In the genomic region with DNA sequence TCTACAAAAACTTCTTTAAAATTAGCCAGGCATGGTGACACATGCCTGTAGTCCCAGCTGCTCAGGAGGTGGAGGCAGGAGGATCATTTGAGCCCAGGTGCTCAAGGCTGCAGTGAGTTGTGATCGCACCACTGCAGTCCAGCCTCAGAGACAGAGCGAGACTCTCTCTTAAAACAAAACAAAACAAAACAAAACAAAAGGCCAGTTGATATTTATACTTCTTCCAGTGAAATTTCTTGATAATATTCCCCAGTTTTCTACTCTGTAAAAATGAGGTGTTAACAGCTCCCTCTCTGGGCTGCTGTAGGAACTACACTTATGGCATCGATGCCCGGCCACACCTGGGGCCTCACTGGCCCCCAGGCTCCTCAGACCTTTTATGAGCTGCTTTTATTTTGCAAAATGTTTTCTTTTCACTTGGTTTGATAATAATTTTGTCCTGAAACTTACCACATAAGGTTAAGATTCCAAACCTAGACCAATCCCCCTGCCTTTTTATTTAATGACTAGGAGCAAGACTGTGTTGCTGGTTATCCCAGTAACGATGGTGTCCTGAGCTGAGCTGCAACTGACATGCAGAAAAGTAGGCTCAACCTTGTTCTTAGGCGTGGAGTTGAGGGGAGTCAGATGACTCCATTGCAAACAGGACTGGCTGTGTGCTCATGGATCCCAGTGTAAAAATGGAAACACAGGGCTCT, we compare ENCODE assay signal across 8 cellular contexts. TPM values are rescaled to one million over a fixed set of nuclear protein-coding genes. Genes with fewer than 3 reads are reported as not detected.
DNase-seq lines count a peak whose midpoint lies in the region; ATAC-seq, FAIRE-seq and TF ChIP-seq lines count a peak whose summit lies in the region.

No MANE protein-coding gene starts in this region.

- intact Hi-C loops in K562 (cut with micrococcal nuclease) = no loop called here

- POLR2A ChIA-PET in K562 (lab: Yijun Ruan, JAX) = interaction anchor here (0.6 to 1.2 kb wide), 5 partner anchors 10 to 231 kb away, joined by 3 to 11 read pairs (median 4); partner anchors contain the start of gene TELO2

- TF ChIP-seq EP300 in K562 (IDR thresholded peaks at IDR 0.05; ENCODE audit: low read length) = no peak

- peaks cover 21% of the 10 kb centered on the region for H3K79me2 ChIP-seq in K562 (ENCODE audit: control insufficient read depth, insufficient read depth, low read length)

- peaks cover 58% of the 10 kb centered on the region for H3K4me1 Mint-ChIP-seq in stimulated activated memory B cell treated with anti-CD40 and anti-IgM and Interleukin-4, amounts not matched to agents 10 μg/mL and 1 μg/mL and 100 μg/mL, for 72 hours

- no peaks in the 10 kb centered on the region for H3K27me3 Mint-ChIP-seq in stimulated activated memory B cell treated with anti-CD40 and anti-IgM and Interleukin-4, amounts not matched to agents 10 μg/mL and 1 μg/mL and 100 μg/mL, for 72 hours

- H3K9me3 ChIP-seq in K562 (replicated peaks; ENCODE audit: control insufficient read depth, insufficient read depth, low read depth, low read length) = no peaks in the 10 kb centered on the region

- peak; percentile 89 for ATAC-seq in K562
- ATAC-seq in stimulated activated memory B cell treated with anti-CD40 and anti-IgM and Interleukin-4, amounts not matched to agents 10 μg/mL and 1 μg/mL and 100 μg/mL, for 72 hours = peak; percentile 24
- ATAC-seq in HG03565 (IDR thresholded peaks at IDR 0.05; ENCODE audit: unreplicated experiment) = no peak

- BruUV-seq in K562 (replicated peaks; lab: Mats Ljungman, UMichigan) = no TSS peak

- WGBS in K562 (ENCODE audit: insufficient coverage, low coverage, missing lambda C conversion rate) = 26% methylated on average over 6 of the region's 6 CpGs

- peak; percentile 65 for FAIRE-seq in K562 (lab: Jason Lieb, UNC)

- H3K4me2 ChIP-seq in K562 (ENCODE audit: insufficient read depth, low read length) = no peak overlapping the region

- peak; percentile 80 for TF ChIP-seq CTCF in AG09319 (IDR thresholded peaks at IDR 0.05; ENCODE audit: low read depth, low read length)
- TF ChIP-seq CTCF in GM13977 (IDR thresholded peaks at IDR 0.05; ENCODE audit: extremely low read depth, insufficient read depth, missing control alignments) = peak; percentile 73
- peak; percentile 61 to 80 (median 76) for TF ChIP-seq CTCF in K562 (IDR thresholded peaks at IDR 0.05 in 2 of 3, conservative IDR thresholded peaks at IDR 0.05 in 1 of 3; ENCODE audit: insufficient read depth in 2 of 3, low read depth in 1 of 3, low read length in 3 of 3)
- peak; percentile 80 for TF ChIP-seq CTCF in kidney epithelial cell (IDR thresholded peaks at IDR 0.05; ENCODE audit: insufficient read depth, low read length, poor library complexity, severe bottlenecking)

- peaks cover 27% of the 10 kb centered on the region for H3K36me3 Mint-ChIP-seq in stimulated activated memory B cell treated with anti-CD40 and anti-IgM and Interleukin-4, amounts not matched to agents 10 μg/mL and 1 μg/mL and 100 μg/mL, for 72 hours

- no peak overlapping the region for H2AFZ ChIP-seq in K562 (ENCODE audit: low read depth, low read length)

- peak overlapping the region; percentile 5 for H3K27ac Mint-ChIP-seq in stimulated activated memory B cell treated with anti-CD40 and anti-IgM and Interleukin-4, amounts not matched to agents 10 μg/mL and 1 μg/mL and 100 μg/mL, for 72 hours

- H3K27me3 ChIP-seq in K562 (ENCODE audit: control insufficient read depth in 2 of 2, insufficient read depth in 2 of 2, low read length in 2 of 2) = no peaks in the 10 kb centered on the region
- no peaks in the 10 kb centered on the region for H3K27me3 ChIP-seq in kidney epithelial cell (ENCODE audit: control insufficient read depth, insufficient read depth, low read length)

- in situ Hi-C loops in GM13977 (cut with MboI; ENCODE audit: low pct_unique_long_range_greater_than_20kb, low sequenced_read_pairs, unreplicated experiment) (no loop called here), SK-MEL-5 (cut with HindIII; ENCODE audit: low pct_unique_long_range_greater_than_20kb, low sequenced_read_pairs) (no loop called here), K562 (cut with MboI) (no loop called here)

- H3K27ac ChIP-seq in K562 (ENCODE audit: extremely low read depth, low read depth, low read length) = no peak overlapping the region

- no peak overlapping the region for H3K9ac ChIP-seq in K562 (ENCODE audit: insufficient read depth in 1 of 2, low read depth in 2 of 2, low read length in 2 of 2)

- TF ChIP-seq POLR2A in K562 (conservative IDR thresholded peaks at IDR 0.05) = no peak

- H3K9me3 Mint-ChIP-seq in stimulated activated memory B cell treated with anti-CD40 and anti-IgM and Interleukin-4, amounts not matched to agents 10 μg/mL and 1 μg/mL and 100 μg/mL, for 72 hours = no peaks in the 10 kb centered on the region

- peak overlapping the region; percentile 38 for H3K4me3 Mint-ChIP-seq in stimulated activated memory B cell treated with anti-CD40 and anti-IgM and Interleukin-4, amounts not matched to agents 10 μg/mL and 1 μg/mL and 100 μg/mL, for 72 hours

- no peaks in the 10 kb centered on the region; the same call in 1 of the 2 replicates for H4K20me1 ChIP-seq in K562 (replicated peaks; ENCODE audit: control insufficient read depth, insufficient read depth, low read length)

- peak; percentile 23 to 56; a peak in 3 of 4 replicates for TF ChIP-seq RAD21 in K562 (CRISPR knock-in tag; conservative IDR thresholded peaks at IDR 0.05 in 1 of 2, IDR thresholded peaks at IDR 0.05 in 1 of 2)

- peaks cover 27% of the 10 kb centered on the region; the same call in 2 of the 3 replicates for H3K36me3 ChIP-seq in K562 (ENCODE audit: control insufficient read depth, insufficient read depth, low read length)
- no peaks in the 10 kb centered on the region for H3K36me3 ChIP-seq in kidney epithelial cell (ENCODE audit: control insufficient read depth, insufficient read depth, low read length)

- H3K4me1 ChIP-seq in K562 (replicated peaks in 1 of 2; ENCODE audit: control insufficient read depth in 2 of 2, insufficient read depth in 2 of 2, low read length in 2 of 2) = peaks cover 9 to 26% of the 10 kb centered on the region in 2 experiments; a peak in 3 of 5 replicates

- H3K4me3 ChIP-seq in K562 (no peak overlapping the region), kidney epithelial cell (ENCODE audit: low read depth, low read length) (no peak overlapping the region)

- DNase-seq in AG09319 (ENCODE audit: extremely low read depth, low read depth) (no peak), GM13977 (ENCODE audit: low spot score) (peak; percentile 67), SK-MEL-5 (ENCODE audit: low read depth, low spot score) (peak; percentile 64), K562 (ENCODE audit: extremely low read depth in 1 of 4, low spot score in 3 of 4) (peak; percentile 55 to 69 (median 64)), kidney epithelial cell (ENCODE audit: low read depth) (no peak), GOT3 (lab: John Stamatoyannopoulos, UW) (no peak)

- no peaks in the 10 kb centered on the region for H3K9me1 ChIP-seq in K562 (ENCODE audit: control insufficient read depth, insufficient read depth, low read length)

- CTCF ChIA-PET in K562 (lab: Yijun Ruan, JAX; ENCODE audit: low intra/inter-chr PET ratio) = no interaction called here

RNA-seq across cellular contexts. Expression of gene MAPK8IP3, which starts 17.6 kb away (rescaled TPM):
- total RNA-seq in SK-MEL-5 (2014; rRNA removed; shearing (Covaris generic)) = 19.3 and 20.3 TPM in 2 replicates
- 10.8 and 13.9 TPM in 2 replicates for polyA plus RNA-seq in SK-MEL-5 (2015; cell fraction: cytosol; rRNA removed)
- polyA plus RNA-seq in SK-MEL-5 (2015; cell fraction: nucleus; rRNA removed) = 595 and 691 TPM in 2 replicates
- 161 and 386 TPM in 2 replicates for total RNA-seq in K562 (2011; cell fraction: chromatin; rRNA removed; ENCODE audit: low replicate concordance)
- 222 and 236 TPM in 2 replicates for total RNA-seq in K562 (2011; cell fraction: nucleolus; rRNA removed)
- total RNA-seq in K562 (2011; cell fraction: nucleoplasm; rRNA removed) = 131 and 140 TPM in 2 replicates
- total RNA-seq in K562 (2014; rRNA removed) (28.9 and 37.1 TPM in 2 replicates), K562 (2014; rRNA removed; fragmentation: Illumina TruSeq; extraction: Trizol) (4.6 and 7.1 TPM in 2 replicates), K562 (2015; rRNA removed; fragmentation: Illumina TruSeq; extraction: Trizol) (18.6 and 19.6 TPM in 2 replicates), K562 (2021) (43.7 and 54.8 TPM in 2 replicates), kidney epithelial cell (32.6 and 46.9 TPM in 2 replicates)
- polyA plus RNA-seq in K562 (2011; rRNA removed) (16.7 and 24.4 TPM in 2 replicates), K562 (2014; fragmentation: Illumina TruSeq; extraction: Trizol) (16.7 and 26.0 TPM in 2 replicates), K562 (2014; fragmentation: Nextera tagmentation; extraction: Ambion mirVana) (under 1 TPM; 0.17 to 0.21 TPM), K562 (2014; rRNA removed) (58.7 and 70.8 TPM in 2 replicates)
- polyA plus RNA-seq in K562 (2011; cell fraction: cytosol; rRNA removed) = 10.9 and 17.7 TPM in 2 replicates
- polyA plus RNA-seq in K562 (2011; cell fraction: nucleus; rRNA removed) = 204 and 313 TPM in 2 replicates
- 41.6 and 50.3 TPM in 2 replicates for polyA plus RNA-seq in K562 (2012)
- 11.8 and 17.2 TPM in 2 replicates for polyA minus RNA-seq in K562 (2011; rRNA and poly(A)+ RNA removed)
- polyA minus RNA-seq in K562 (2011; cell fraction: cytosol; rRNA and poly(A)+ RNA removed) = 7.3 and 8.9 TPM in 2 replicates
- 78.5 and 87.3 TPM in 2 replicates for polyA minus RNA-seq in K562 (2011; cell fraction: nucleus; rRNA and poly(A)+ RNA removed)

RNA-seq across cellular contexts. Expression of gene JPT2, which starts 45.5 kb away (rescaled TPM):
- 45.5 and 48.5 TPM in 2 replicates for total RNA-seq in SK-MEL-5 (2014; rRNA removed; shearing (Covaris generic))
- polyA plus RNA-seq in SK-MEL-5 (2015; cell fraction: cytosol; rRNA removed) = 75.8 and 87.3 TPM in 2 replicates
- 24.0 and 47.1 TPM in 2 replicates for polyA plus RNA-seq in SK-MEL-5 (2015; cell fraction: nucleus; rRNA removed)
- total RNA-seq in K562 (2011; cell fraction: chromatin; rRNA removed; ENCODE audit: low replicate concordance) = 93.6 and 97.5 TPM in 2 replicates
- total RNA-seq in K562 (2011; cell fraction: nucleolus; rRNA removed) = 70.0 and 73.9 TPM in 2 replicates
- total RNA-seq in K562 (2011; cell fraction: nucleoplasm; rRNA removed) = 92.1 and 109 TPM in 2 replicates
- 89.2 and 116 TPM in 2 replicates for total RNA-seq in K562 (2014; rRNA removed)
- total RNA-seq in K562 (2014; rRNA removed; fragmentation: Illumina TruSeq; extraction: Trizol) = 83.5 and 92.6 TPM in 2 replicates
- 80.2 and 88.6 TPM in 2 replicates for total RNA-seq in K562 (2015; rRNA removed; fragmentation: Illumina TruSeq; extraction: Trizol)
- 121 and 133 TPM in 2 replicates for total RNA-seq in K562 (2021)
- 106 and 112 TPM in 2 replicates for polyA plus RNA-seq in K562 (2011; rRNA removed)
- 57.8 and 66.9 TPM in 2 replicates for polyA plus RNA-seq in K562 (2011; cell fraction: cytosol; rRNA removed)
- polyA plus RNA-seq in K562 (2011; cell fraction: nucleus; rRNA removed) = 68.5 and 76.2 TPM in 2 replicates
- polyA plus RNA-seq in K562 (2012) = 74.8 and 115 TPM in 2 replicates
- 133 and 134 TPM in 2 replicates for polyA plus RNA-seq in K562 (2014; fragmentation: Illumina TruSeq; extraction: Trizol)
- polyA plus RNA-seq in K562 (2014; fragmentation: Nextera tagmentation; extraction: Ambion mirVana) = 10 to 100 TPM; 25.5 TPM
- 108 and 117 TPM in 2 replicates for polyA plus RNA-seq in K562 (2014; rRNA removed)
- 67.8 and 69.9 TPM in 2 replicates for polyA minus RNA-seq in K562 (2011; rRNA and poly(A)+ RNA removed)
- 42.4 and 45.0 TPM in 2 replicates for polyA minus RNA-seq in K562 (2011; cell fraction: cytosol; rRNA and poly(A)+ RNA removed)
- polyA minus RNA-seq in K562 (2011; cell fraction: nucleus; rRNA and poly(A)+ RNA removed) = 19.5 and 31.4 TPM in 2 replicates
- total RNA-seq in kidney epithelial cell = 108 and 109 TPM in 2 replicates

RNA-seq across cellular contexts. Expression of gene NME3, which starts 47.7 kb away (rescaled TPM):
- 12.2 and 12.9 TPM in 2 replicates for total RNA-seq in SK-MEL-5 (2014; rRNA removed; shearing (Covaris generic))
- polyA plus RNA-seq in SK-MEL-5 (2015; cell fraction: cytosol; rRNA removed) = 19.5 and 27.7 TPM in 2 replicates
- polyA plus RNA-seq in SK-MEL-5 (2015; cell fraction: nucleus; rRNA removed) = 144 and 148 TPM in 2 replicates
- 4.5 and 43.9 TPM in 2 replicates for total RNA-seq in K562 (2011; cell fraction: chromatin; rRNA removed; ENCODE audit: low replicate concordance)
- 90.4 and 94.7 TPM in 2 replicates for total RNA-seq in K562 (2011; cell fraction: nucleolus; rRNA removed)
- 25.3 and 29.3 TPM in 2 replicates for total RNA-seq in K562 (2011; cell fraction: nucleoplasm; rRNA removed)
- total RNA-seq in K562 (2014; rRNA removed) = 65.5 and 75.6 TPM in 2 replicates
- 0.32 and 1.1 TPM in 2 replicates for total RNA-seq in K562 (2014; rRNA removed; fragmentation: Illumina TruSeq; extraction: Trizol)
- total RNA-seq in K562 (2015; rRNA removed; fragmentation: Illumina TruSeq; extraction: Trizol) = 11.5 and 15.2 TPM in 2 replicates
- total RNA-seq in K562 (2021) = 57.9 and 66.6 TPM in 2 replicates
- polyA plus RNA-seq in K562 (2011; rRNA removed) = 13.9 and 20.3 TPM in 2 replicates
- 30.9 and 115 TPM in 2 replicates for polyA plus RNA-seq in K562 (2011; cell fraction: cytosol; rRNA removed)
- 128 and 208 TPM in 2 replicates for polyA plus RNA-seq in K562 (2011; cell fraction: nucleus; rRNA removed)
- 44.6 and 58.7 TPM in 2 replicates for polyA plus RNA-seq in K562 (2012)
- polyA plus RNA-seq in K562 (2014; fragmentation: Illumina TruSeq; extraction: Trizol) = 1.1 and 11.5 TPM in 2 replicates
- polyA plus RNA-seq in K562 (2014; fragmentation: Nextera tagmentation; extraction: Ambion mirVana) = 1 to 10 TPM in 1 of 2 experiments, under 1 TPM in 1; 0.68 to 4.2 TPM
- 70.3 and 76.3 TPM in 2 replicates for polyA plus RNA-seq in K562 (2014; rRNA removed)
- 0.96 and 1.3 TPM in 2 replicates for polyA minus RNA-seq in K562 (2011; rRNA and poly(A)+ RNA removed)
- 9.6 and 11.4 TPM in 2 replicates for polyA minus RNA-seq in K562 (2011; cell fraction: cytosol; rRNA and poly(A)+ RNA removed)
- 26.0 and 31.0 TPM in 2 replicates for polyA minus RNA-seq in K562 (2011; cell fraction: nucleus; rRNA and poly(A)+ RNA removed)
- 44.9 and 45.3 TPM in 2 replicates for total RNA-seq in kidney epithelial cell

RNA-seq across cellular contexts. Expression of gene EME2, which starts 49.0 kb away (rescaled TPM):
- 4.3 and 8.6 TPM in 2 replicates for total RNA-seq in SK-MEL-5 (2014; rRNA removed; shearing (Covaris generic))
- 3.2 and 4.7 TPM in 2 replicates for polyA plus RNA-seq in SK-MEL-5 (2015; cell fraction: cytosol; rRNA removed)
- 74.5 and 76.7 TPM in 2 replicates for polyA plus RNA-seq in SK-MEL-5 (2015; cell fraction: nucleus; rRNA removed)
- 24.0 and 77.3 TPM in 2 replicates for total RNA-seq in K562 (2011; cell fraction: chromatin; rRNA removed; ENCODE audit: low replicate concordance)
- 56.5 and 58.8 TPM in 2 replicates for total RNA-seq in K562 (2011; cell fraction: nucleolus; rRNA removed)
- 26.8 and 26.9 TPM in 2 replicates for total RNA-seq in K562 (2011; cell fraction: nucleoplasm; rRNA removed)
- 10.6 and 14.7 TPM in 2 replicates for total RNA-seq in K562 (2014; rRNA removed)
- total RNA-seq in K562 (2014; rRNA removed; fragmentation: Illumina TruSeq; extraction: Trizol) = 1.1 and 1.6 TPM in 2 replicates
- total RNA-seq in K562 (2015; rRNA removed; fragmentation: Illumina TruSeq; extraction: Trizol) = 5.4 and 6.9 TPM in 2 replicates
- total RNA-seq in K562 (2021) = 19.9 and 20.5 TPM in 2 replicates
- 3.3 and 6.2 TPM in 2 replicates for polyA plus RNA-seq in K562 (2011; rRNA removed)
- polyA plus RNA-seq in K562 (2011; cell fraction: cytosol; rRNA removed) = 3.2 and 8.1 TPM in 2 replicates
- 46.3 and 81.6 TPM in 2 replicates for polyA plus RNA-seq in K562 (2011; cell fraction: nucleus; rRNA removed)
- polyA plus RNA-seq in K562 (2012) = 7.6 and 8.4 TPM in 2 replicates
- polyA plus RNA-seq in K562 (2014; fragmentation: Illumina TruSeq; extraction: Trizol) = 3.5 and 5.3 TPM in 2 replicates
- under 1 TPM; 0.35 to 0.42 TPM for polyA plus RNA-seq in K562 (2014; fragmentation: Nextera tagmentation; extraction: Ambion mirVana)
- 17.3 and 19.8 TPM in 2 replicates for polyA plus RNA-seq in K562 (2014; rRNA removed)
- 1.7 and 2.1 TPM in 2 replicates for polyA minus RNA-seq in K562 (2011; rRNA and poly(A)+ RNA removed)
- polyA minus RNA-seq in K562 (2011; cell fraction: cytosol; rRNA and poly(A)+ RNA removed) = 4.7 and 5.0 TPM in 2 replicates
- 20.8 and 22.9 TPM in 2 replicates for polyA minus RNA-seq in K562 (2011; cell fraction: nucleus; rRNA and poly(A)+ RNA removed)
- 6.8 and 13.6 TPM in 2 replicates for total RNA-seq in kidney epithelial cell

RNA-seq across cellular contexts. Expression of gene MRPS34, which starts 49.3 kb away (rescaled TPM):
- total RNA-seq in SK-MEL-5 (2014; rRNA removed; shearing (Covaris generic)) = 102 TPM in 2 replicates
- 142 and 148 TPM in 2 replicates for polyA plus RNA-seq in SK-MEL-5 (2015; cell fraction: cytosol; rRNA removed)
- polyA plus RNA-seq in SK-MEL-5 (2015; cell fraction: nucleus; rRNA removed) = 50.9 and 62.7 TPM in 2 replicates
- 21.2 and 69.4 TPM in 2 replicates for total RNA-seq in K562 (2011; cell fraction: chromatin; rRNA removed; ENCODE audit: low replicate concordance)
- total RNA-seq in K562 (2011; cell fraction: nucleolus; rRNA removed) = 82.5 and 101 TPM in 2 replicates
- 42.6 and 57.2 TPM in 2 replicates for total RNA-seq in K562 (2011; cell fraction: nucleoplasm; rRNA removed)
- total RNA-seq in K562 (2014; rRNA removed) (334 and 370 TPM in 2 replicates), K562 (2014; rRNA removed; fragmentation: Illumina TruSeq; extraction: Trizol) (70.9 and 92.7 TPM in 2 replicates), K562 (2015; rRNA removed; fragmentation: Illumina TruSeq; extraction: Trizol) (188 and 213 TPM in 2 replicates), K562 (2021) (230 and 244 TPM in 2 replicates), kidney epithelial cell (94.9 and 108 TPM in 2 replicates)
- polyA plus RNA-seq in K562 (2011; rRNA removed) (92.8 and 97.8 TPM in 2 replicates), K562 (2014; fragmentation: Illumina TruSeq; extraction: Trizol) (70.4 and 139 TPM in 2 replicates), K562 (2014; fragmentation: Nextera tagmentation; extraction: Ambion mirVana) (10 to 100 TPM in 1 of 2 experiments, 1 to 10 TPM in 1; 5.2 to 10.9 TPM), K562 (2014; rRNA removed) (252 and 261 TPM in 2 replicates)
- polyA plus RNA-seq in K562 (2011; cell fraction: cytosol; rRNA removed) = 104 and 232 TPM in 2 replicates
- 111 and 142 TPM in 2 replicates for polyA plus RNA-seq in K562 (2011; cell fraction: nucleus; rRNA removed)
- polyA plus RNA-seq in K562 (2012) = 116 and 130 TPM in 2 replicates
- 34.1 and 34.5 TPM in 2 replicates for polyA minus RNA-seq in K562 (2011; rRNA and poly(A)+ RNA removed)
- 54.0 and 82.0 TPM in 2 replicates for polyA minus RNA-seq in K562 (2011; cell fraction: cytosol; rRNA and poly(A)+ RNA removed)
- 29.9 and 37.0 TPM in 2 replicates for polyA minus RNA-seq in K562 (2011; cell fraction: nucleus; rRNA and poly(A)+ RNA removed)

Comparison
In these comparisons a context has a peak if more than half of its experiments do, and no peak if none do; other contexts are left out.
1. DNase-seq: peak in GM13977 (single experiment), SK-MEL-5 (single experiment) and K562 (4 of 4); none in AG09319 (single experiment), kidney epithelial cell (single experiment) and GOT3 (single experiment).
2. Peak in every context shown above with its lines, with median percentiles within 50 percentile points of each other: CTCF ChIP-seq.